22 cellular contexts compared by ENCODE assay signal in the genomic region with DNA sequence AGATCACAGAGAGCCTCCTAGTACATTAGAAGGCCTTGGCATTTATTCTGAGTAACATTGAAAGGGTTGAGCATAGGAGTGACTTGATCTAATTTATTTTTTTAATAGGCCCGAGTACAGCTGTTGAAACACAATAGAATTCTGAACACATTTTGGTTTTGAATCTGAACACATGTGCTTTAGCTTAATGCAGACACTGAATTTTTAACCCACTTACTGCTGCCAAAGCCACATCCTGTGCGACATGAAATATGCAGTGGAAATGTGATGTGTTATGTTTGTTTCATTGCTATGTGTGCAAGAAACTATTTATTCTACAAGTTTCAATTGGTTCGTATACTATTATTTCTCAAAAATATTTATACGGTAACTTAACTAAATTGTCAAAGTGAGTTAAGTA.
A peak's percentile ranks its signal among the peaks of the same experiment; 100 is the strongest.
DNase-seq lines count a peak whose midpoint lies in the region; ATAC-seq, FAIRE-seq and TF ChIP-seq lines count a peak whose summit lies in the region.
"Had no signal": no experiment of that assay in that cellular context is flagged by ENCODE, and none has a peak within 500 bp of the region (broad histone marks: within the 10 kb centered on the region; RNA-seq: fewer than 3 reads in every experiment).

No MANE protein-coding gene starts in this region.

- intact Hi-C loops in pancreas (cut with DNase I) = no loop called here
- intact Hi-C loops in posterior cingulate gyrus (cut with DNase I) = no loop called here

- no peaks in the 10 kb centered on the region for H3K9me3 ChIP-seq in pancreas
- H3K9me3 ChIP-seq in H9 (ENCODE audit: control insufficient read depth, low read depth, low read length) = no peaks in the 10 kb centered on the region
- H3K9me3 ChIP-seq: adrenal gland, vagina had no signal

- 76 to 83% methylated on average over 4 of the region's 4 CpGs for WGBS in pancreas, 2 donors
- WGBS in H9 (ENCODE audit: extremely low coverage, insufficient read length, low lambda C conversion rate) = no CpG with 5 or more reads among the region's 4 CpGs

- no peak overlapping the region for H3K9ac ChIP-seq in H9 (ENCODE audit: extremely low read depth, insufficient read length, low read length)

- H3K36me3 Mint-ChIP-seq in H9 (ENCODE audit: insufficient read depth in 1 of 3, low read depth in 3 of 3) = no peaks in the 10 kb centered on the region
- H3K36me3 Mint-ChIP-seq: CD14-positive monocyte had no signal

- in situ Hi-C loops in brain microvascular endothelial cell (cut with HindIII; ENCODE audit: low pct_ligation_motif_present, low sequenced_read_pairs) = no loop called here

- no peaks in the 10 kb centered on the region for H4K20me1 ChIP-seq in H9 (ENCODE audit: control insufficient read depth, insufficient read depth, insufficient read length)

- FAIRE-seq in pancreas (lab: Jason Lieb, UNC) = no peak
- FAIRE-seq: K562 had no signal

- H4K5ac ChIP-seq in H9 (ENCODE audit: insufficient read length, low read depth, low read length) = no peak overlapping the region

- no peak for ATAC-seq in pancreas
- ATAC-seq: K562 had no signal

- H2BK5ac ChIP-seq in H9 (ENCODE audit: insufficient read length, low read length) = no peak overlapping the region

- TF ChIP-seq CTCF in brain microvascular endothelial cell (IDR thresholded peaks at IDR 0.05; ENCODE audit: low read depth, low read length, missing control alignments) (no peak), pancreas (IDR thresholded peaks at IDR 0.05) (no peak), H9 (conservative IDR thresholded peaks at IDR 0.05) (no peak)

- H2AFZ ChIP-seq in ACC112 (ENCODE audit: low read length, unreplicated experiment) = peak overlapping the region; percentile 25
- no peak overlapping the region for H2AFZ ChIP-seq in H9 (ENCODE audit: low read length)

- H3K27ac ChIP-seq in ACC112 (ENCODE audit: low read depth, low read length) (no peak overlapping the region), brain microvascular endothelial cell (peak overlapping the region; percentile 72), pancreas (no peak overlapping the region), H9 (ENCODE audit: insufficient read length, low read depth, low read length) (no peak overlapping the region)
- H3K27ac ChIP-seq: adrenal gland, vagina had no signal

- H3K4me1 ChIP-seq in ACC112 (ENCODE audit: control insufficient read depth, insufficient read depth, low read length, unreplicated experiment) (no peaks in the 10 kb centered on the region), pancreas (no peaks in the 10 kb centered on the region), H9 (ENCODE audit: insufficient read depth, low read length) (no peaks in the 10 kb centered on the region)
- H3K4me1 ChIP-seq: adrenal gland, vagina had no signal

- H2BK12ac ChIP-seq in H9 (ENCODE audit: insufficient read length, low read depth, low read length) = no peak overlapping the region

- no peaks in the 10 kb centered on the region for H3K9me3 Mint-ChIP-seq in H9

- DNase-seq in HT1080 (ENCODE audit: low read depth) = peak; percentile 25
- peak; percentile 71 for DNase-seq in brain microvascular endothelial cell
- peak; percentile 15 for DNase-seq in foreskin melanocyte
- DNase-seq in DMS 273 treated with DMSO at 0.1 percent for 48 hours (lab: John Stamatoyannopoulos, UW) = no peak
- DNase-seq in pancreas = no peak
- DNase-seq in posterior cingulate gyrus = no peak
- no peak for DNase-seq in H9
- DNase-seq: activated CD4-positive, alpha-beta T cell treated with anti-CD3 and anti-CD28 coated beads, Interleukin-2, amount 10 ng/mL, durations not matched to agents 24 days and 14 days; activated CD8-positive, alpha-beta memory T cell treated with anti-CD3 and anti-CD28 coated beads, Interleukin-2, amount 50 U/mL, for 48 hours; activated effector memory CD4-positive, alpha-beta T cell treated with anti-CD3 and anti-CD28 coated beads, Interleukin-2, amount 50 U/mL, for 16 hours; adrenal gland; effector memory CD4-positive, alpha-beta T cell; hypothalamus; mammary epithelial cell; natural killer cell; NCI-H2029; NCI-H510A treated with DMSO at 0.1 percent for 48 hours; T-helper 1 cell had no signal

- no peak overlapping the region for H2BK15ac ChIP-seq in H9 (ENCODE audit: low read depth, low read length)

- no peak overlapping the region for H4K8ac ChIP-seq in H9 (replicated peaks; ENCODE audit: insufficient read length, low read depth, low read length)

- no peaks in the 10 kb centered on the region for H3K23me2 ChIP-seq in H9 (ENCODE audit: insufficient read length, low read depth, low read length, poor library complexity, severe bottlenecking)

- H3K4me1 Mint-ChIP-seq in H9 = no peaks in the 10 kb centered on the region
- H3K4me1 Mint-ChIP-seq: activated CD4-positive, alpha-beta T cell treated with anti-CD3 and anti-CD28 coated beads, Interleukin-2, amount 10 ng/mL, durations not matched to agents 24 days and 14 days; CD14-positive monocyte; natural killer cell had no signal

- no peak overlapping the region for H3K27ac Mint-ChIP-seq in H9
- H3K27ac Mint-ChIP-seq: activated CD4-positive, alpha-beta T cell treated with anti-CD3 and anti-CD28 coated beads, Interleukin-2, amount 10 ng/mL, durations not matched to agents 24 days and 14 days; CD14-positive monocyte; natural killer cell had no signal

- no peaks in the 10 kb centered on the region for H3K79me1 ChIP-seq in H9 (ENCODE audit: insufficient read depth, low read depth, low read length, poor library complexity, severe bottlenecking)

- H3K23ac ChIP-seq in H9 (ENCODE audit: insufficient read length, low read depth, low read length) = no peak overlapping the region

- no peaks in the 10 kb centered on the region for H3K79me2 ChIP-seq in ACC112 (ENCODE audit: control insufficient read depth, insufficient read depth, low read length, unreplicated experiment)
- H3K79me2 ChIP-seq in H9 (ENCODE audit: insufficient read depth, low read length) = no peaks in the 10 kb centered on the region

- H2BK20ac ChIP-seq in H9 (ENCODE audit: low read depth, low read length, poor library complexity, severe bottlenecking) = no peak overlapping the region

- no peak overlapping the region for H2BK120ac ChIP-seq in H9 (ENCODE audit: low read depth, low read length, poor library complexity, severe bottlenecking)

- H3K4me3 Mint-ChIP-seq in H9 = no peak overlapping the region
- H3K4me3 Mint-ChIP-seq: activated CD4-positive, alpha-beta T cell treated with anti-CD3 and anti-CD28 coated beads, Interleukin-2, amount 10 ng/mL, durations not matched to agents 24 days and 14 days; CD14-positive monocyte; natural killer cell had no signal

- no peak overlapping the region for H3K56ac ChIP-seq in H9 (ENCODE audit: insufficient read length, low read depth, low read length)

- H3K36me3 ChIP-seq in ACC112 (ENCODE audit: insufficient read depth, low read length) (no peaks in the 10 kb centered on the region), brain microvascular endothelial cell (replicated peaks) (no peaks in the 10 kb centered on the region), pancreas (no peaks in the 10 kb centered on the region)
- H3K36me3 ChIP-seq: adrenal gland, vagina had no signal

- H3K4me3 ChIP-seq in ACC112 (ENCODE audit: low read depth, low read length) = no peak overlapping the region
- no peak overlapping the region for H3K4me3 ChIP-seq in brain microvascular endothelial cell (ENCODE audit: low read depth, low read length)
- no peak overlapping the region for H3K4me3 ChIP-seq in pancreas
- H3K4me3 ChIP-seq: adrenal gland, K562, vagina had no signal

- H3K27me3 ChIP-seq in ACC112 (ENCODE audit: insufficient read depth, low read length) (no peaks in the 10 kb centered on the region), brain microvascular endothelial cell (replicated peaks) (no peaks in the 10 kb centered on the region), pancreas (no peaks in the 10 kb centered on the region), H9 (ENCODE audit: insufficient read depth, low read length) (no peaks in the 10 kb centered on the region)
- H3K27me3 ChIP-seq: adrenal gland, vagina had no signal

- H4K91ac ChIP-seq in H9 (ENCODE audit: insufficient read length, low read depth, low read length) = no peak overlapping the region

- H3T11ph ChIP-seq in H9 (ENCODE audit: low read length) = no peak overlapping the region

- no peak overlapping the region for H3K18ac ChIP-seq in H9 (ENCODE audit: insufficient read length, low read depth, low read length)

- no peaks in the 10 kb centered on the region for H3K27me3 Mint-ChIP-seq in H9 (ENCODE audit: low read depth)
- H3K27me3 Mint-ChIP-seq: activated CD4-positive, alpha-beta T cell treated with anti-CD3 and anti-CD28 coated beads, Interleukin-2, amount 10 ng/mL, durations not matched to agents 24 days and 14 days had no signal

- no peak overlapping the region for H3K14ac ChIP-seq in H9 (ENCODE audit: insufficient read depth, low read length)

- no peak overlapping the region for H2AK5ac ChIP-seq in H9 (ENCODE audit: insufficient read length, low read length)

- no peak overlapping the region for H3K4me2 ChIP-seq in H9 (ENCODE audit: insufficient read depth, insufficient read length, low read length)

- no peak overlapping the region for H3K4ac ChIP-seq in H9 (ENCODE audit: low read depth, low read length)

Comparison
In these comparisons a context has a peak if more than half of its experiments do, and no peak if none do; other contexts are left out.
1. DNase-seq: peak in HT1080 (single experiment), brain microvascular endothelial cell (single experiment) and foreskin melanocyte (single experiment); none in DMS 273 treated with DMSO at 0.1 percent for 48 hours (single experiment), pancreas (0 of 6), posterior cingulate gyrus (0 of 10) and H9 (single experiment).